ENCODE assay signal across 8 cellular contexts in the genomic region with DNA sequence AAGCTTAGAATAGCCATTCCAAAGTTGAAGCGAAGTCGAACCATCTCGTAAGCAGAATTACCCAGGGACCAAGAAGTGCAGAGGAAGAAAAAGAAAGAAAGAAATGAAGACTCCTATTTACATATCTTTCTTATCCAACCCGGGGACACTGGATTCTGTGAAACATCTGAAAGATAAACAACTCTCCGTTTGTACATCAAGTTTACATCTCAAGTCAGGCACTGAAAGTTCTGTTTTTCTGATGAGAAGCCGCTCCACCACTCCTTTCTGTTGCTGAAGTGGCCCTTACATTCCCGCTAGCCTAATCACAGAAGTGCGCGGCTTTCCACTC. TPM values are rescaled to one million over a fixed set of nuclear protein-coding genes. Genes with fewer than 3 reads are reported as not detected.
DNase-seq lines count a peak whose midpoint lies in the region; ATAC-seq and TF ChIP-seq lines count a peak whose summit lies in the region.

No MANE protein-coding gene starts in this region.

- peaks cover 9% of the 10 kb centered on the region for H3K4me1 ChIP-seq in iPS-15b (ENCODE audit: control insufficient read depth, insufficient read depth, low read length)

- H3K27me3 Mint-ChIP-seq in HFFc6 (ENCODE audit: insufficient read depth), result no peaks in the 10 kb centered on the region
- no peaks in the 10 kb centered on the region for H3K27me3 Mint-ChIP-seq in activated T-helper 1 cell treated with anti-CD3 and anti-CD28 coated beads, Interleukin-12 subunit alpha, Interleukin-12 subunit beta, Interleukin-2, Interleukin-4 antibody, amounts not matched to agents 30 ng/mL and 10 ng/mL and 1 ng/mL, durations not matched to agents 14 hours and 24 hours and 36 hours (ENCODE audit: insufficient read depth)
- H3K27me3 Mint-ChIP-seq in stimulated activated naive CD8-positive, alpha-beta T cell treated with anti-CD3 and anti-CD28 coated beads, Interleukin-15, amount 100 ng/mL, for 72 hours, result no peaks in the 10 kb centered on the region

- H3K27ac Mint-ChIP-seq in HFFc6, result peak overlapping the region; percentile 99
- peak overlapping the region; percentile 98 for H3K27ac Mint-ChIP-seq in activated T-helper 1 cell treated with anti-CD3 and anti-CD28 coated beads, Interleukin-12 subunit alpha, Interleukin-12 subunit beta, Interleukin-2, Interleukin-4 antibody, amounts not matched to agents 30 ng/mL and 10 ng/mL and 1 ng/mL, durations not matched to agents 14 hours and 24 hours and 36 hours
- peak overlapping the region; percentile 98 for H3K27ac Mint-ChIP-seq in stimulated activated naive CD8-positive, alpha-beta T cell treated with anti-CD3 and anti-CD28 coated beads, Interleukin-15, amount 100 ng/mL, for 72 hours

- intact Hi-C loops in activated T-helper 1 cell treated with anti-CD3 and anti-CD28 coated beads, Interleukin-12 subunit alpha, Interleukin-12 subunit beta, Interleukin-2, Interleukin-4 antibody, amounts not matched to agents 30 ng/mL and 10 ng/mL and 1 ng/mL, durations not matched to agents 14 hours and 24 hours and 36 hours (cut with micrococcal nuclease), result loop anchor here (1.0 to 5.0 kb wide), 14 partner anchors 64 to 1466 kb away; a partner anchor contains a TSS

- DNase-seq in HFFc6 (no peak), NCI-H146 treated with DMSO at 0.1 percent for 48 hours (lab: John Stamatoyannopoulos, UW; ENCODE audit: unreplicated experiment) (no peak), NOMO-1 treated with DMSO at 0.1 percent for 48 hours (lab: John Stamatoyannopoulos, UW; ENCODE audit: unreplicated experiment) (no peak), 8988T (no peak)
- DNase-seq in activated T-helper 1 cell treated with anti-CD3 and anti-CD28 coated beads, Interleukin-12 subunit alpha, Interleukin-12 subunit beta, Interleukin-2, Interleukin-4 antibody, amounts not matched to agents 30 ng/mL and 10 ng/mL and 1 ng/mL, durations not matched to agents 14 hours and 24 hours and 36 hours (ENCODE audit: low spot score), result no peak
- no peak for DNase-seq in stimulated activated naive CD8-positive, alpha-beta T cell treated with anti-CD3 and anti-CD28 coated beads, Interleukin-15, amount 100 ng/mL, for 72 hours

- TF ChIP-seq CTCF in HFFc6 (IDR thresholded peaks at IDR 0.05), result no peak

- no peak for ATAC-seq in stimulated activated naive CD8-positive, alpha-beta T cell treated with anti-CD3 and anti-CD28 coated beads, Interleukin-15, amount 100 ng/mL, for 72 hours
- no peak for ATAC-seq in GM19455 (IDR thresholded peaks at IDR 0.05; ENCODE audit: unreplicated experiment)

- H3K4me3 Mint-ChIP-seq in HFFc6, result peak overlapping the region; percentile 99
- H3K4me3 Mint-ChIP-seq in activated T-helper 1 cell treated with anti-CD3 and anti-CD28 coated beads, Interleukin-12 subunit alpha, Interleukin-12 subunit beta, Interleukin-2, Interleukin-4 antibody, amounts not matched to agents 30 ng/mL and 10 ng/mL and 1 ng/mL, durations not matched to agents 14 hours and 24 hours and 36 hours, result peak overlapping the region; percentile 99
- peak overlapping the region; percentile 98 to 99 for H3K4me3 Mint-ChIP-seq in stimulated activated naive CD8-positive, alpha-beta T cell treated with anti-CD3 and anti-CD28 coated beads, Interleukin-15, amount 100 ng/mL, for 72 hours

- peak overlapping the region; percentile 90 for H3K4me3 ChIP-seq in iPS-15b (ENCODE audit: low read depth, low read length)

- peak overlapping the region; percentile 91 for H3K9ac ChIP-seq in iPS-15b (ENCODE audit: low read depth, low read length)

- H3K9me3 ChIP-seq in iPS-15b (ENCODE audit: control insufficient read depth, insufficient read depth, low read length), result no peaks in the 10 kb centered on the region

- H3K36me3 Mint-ChIP-seq in HFFc6 (ENCODE audit: low read depth), result peaks cover 12% of the 10 kb centered on the region
- peaks cover 9% of the 10 kb centered on the region for H3K36me3 Mint-ChIP-seq in activated T-helper 1 cell treated with anti-CD3 and anti-CD28 coated beads, Interleukin-12 subunit alpha, Interleukin-12 subunit beta, Interleukin-2, Interleukin-4 antibody, amounts not matched to agents 30 ng/mL and 10 ng/mL and 1 ng/mL, durations not matched to agents 14 hours and 24 hours and 36 hours (ENCODE audit: low read depth)

- no peaks in the 10 kb centered on the region for H3K36me3 ChIP-seq in iPS-15b (ENCODE audit: control insufficient read depth, insufficient read depth, low read length)

- H3K4me1 Mint-ChIP-seq in HFFc6 (ENCODE audit: low read depth), result peaks cover 49% of the 10 kb centered on the region
- H3K4me1 Mint-ChIP-seq in activated T-helper 1 cell treated with anti-CD3 and anti-CD28 coated beads, Interleukin-12 subunit alpha, Interleukin-12 subunit beta, Interleukin-2, Interleukin-4 antibody, amounts not matched to agents 30 ng/mL and 10 ng/mL and 1 ng/mL, durations not matched to agents 14 hours and 24 hours and 36 hours (ENCODE audit: low read depth), result peaks cover 45% of the 10 kb centered on the region
- H3K4me1 Mint-ChIP-seq in stimulated activated naive CD8-positive, alpha-beta T cell treated with anti-CD3 and anti-CD28 coated beads, Interleukin-15, amount 100 ng/mL, for 72 hours, result peaks cover 34% of the 10 kb centered on the region

- no peaks in the 10 kb centered on the region for H3K27me3 ChIP-seq in iPS-15b (ENCODE audit: control insufficient read depth, insufficient read depth, low read length)

- no peaks in the 10 kb centered on the region for H3K9me3 Mint-ChIP-seq in HFFc6
- H3K9me3 Mint-ChIP-seq in activated T-helper 1 cell treated with anti-CD3 and anti-CD28 coated beads, Interleukin-12 subunit alpha, Interleukin-12 subunit beta, Interleukin-2, Interleukin-4 antibody, amounts not matched to agents 30 ng/mL and 10 ng/mL and 1 ng/mL, durations not matched to agents 14 hours and 24 hours and 36 hours, result no peaks in the 10 kb centered on the region
- H3K9me3 Mint-ChIP-seq in stimulated activated naive CD8-positive, alpha-beta T cell treated with anti-CD3 and anti-CD28 coated beads, Interleukin-15, amount 100 ng/mL, for 72 hours, result no peaks in the 10 kb centered on the region

RNA-seq across cellular contexts. Expression of a gene that starts 0.3 kb away (rescaled TPM):
- 10 to 100 TPM; 23.7 to 30.8 (median 29.5) TPM for total RNA-seq in HFFc6 (2021; fragmentation: NEBNext Ultra II Directional; extraction: Animal tissue kit (Norgen Biotek cat#: 25700))
- 13.0 and 15.2 TPM in 2 replicates for total RNA-seq in activated T-helper 1 cell treated with anti-CD3 and anti-CD28 coated beads, Interleukin-12 subunit alpha, Interleukin-12 subunit beta, Interleukin-2, Interleukin-4 antibody, amounts not matched to agents 30 ng/mL and 10 ng/mL and 1 ng/mL, durations not matched to agents 14 hours and 24 hours and 36 hours

RNA-seq across cellular contexts. Expression of a gene that starts 0.5 kb away (rescaled TPM):
- total RNA-seq in HFFc6 (2021; fragmentation: NEBNext Ultra II Directional; extraction: Animal tissue kit (Norgen Biotek cat#: 25700)), result 10 to 100 TPM; 37.7 to 43.5 (median 40.1) TPM
- 42.3 and 46.2 TPM in 2 replicates for total RNA-seq in activated T-helper 1 cell treated with anti-CD3 and anti-CD28 coated beads, Interleukin-12 subunit alpha, Interleukin-12 subunit beta, Interleukin-2, Interleukin-4 antibody, amounts not matched to agents 30 ng/mL and 10 ng/mL and 1 ng/mL, durations not matched to agents 14 hours and 24 hours and 36 hours
